Comparison of ENCODE assay signal across 33 cellular contexts in the genomic region with DNA sequence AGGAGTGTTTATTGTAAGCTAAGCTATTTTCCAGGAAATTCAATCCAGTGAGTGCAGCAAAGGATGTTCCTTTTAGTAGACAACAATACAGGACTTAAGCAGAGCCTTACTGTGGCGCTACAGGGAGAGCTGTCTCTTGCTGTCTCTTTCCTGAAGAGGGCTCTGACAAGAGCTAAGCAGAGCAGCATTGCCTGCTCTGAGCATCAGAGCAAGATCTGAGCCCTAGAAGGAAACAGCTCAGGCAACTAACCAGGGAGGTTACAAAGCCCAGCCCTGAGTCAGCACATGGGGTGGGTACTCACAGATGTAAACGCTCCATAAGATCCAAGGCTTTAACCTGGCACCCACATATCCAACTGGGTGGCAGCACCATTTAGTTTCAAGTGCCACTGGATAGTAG. TPM values are rescaled to one million over a fixed set of nuclear protein-coding genes. Genes with fewer than 3 reads are reported as not detected.
"Had no signal": no experiment of that assay in that cellular context is flagged by ENCODE, and none has a peak within 500 bp of the region (broad histone marks: within the 10 kb centered on the region; RNA-seq: fewer than 3 reads in every experiment).

No MANE protein-coding gene starts in this region.

- H3K36me3 ChIP-seq: cardiac muscle cell, colonic mucosa, transverse colon had no signal

- ATAC-seq: gastroesophageal sphincter; left ventricle myocardium superior; mucosa of descending colon; natural killer cell treated with Interleukin-12 subunit alpha and Interleukin-12 subunit beta and Interleukin-15 and Interleukin-18, amount 100 ng/mL, for 72 hours; sciatic nerve; stimulated activated naive CD8-positive, alpha-beta T cell treated with anti-CD3 and anti-CD28 coated beads, Interleukin-15, Interleukin-2, amounts not matched to agents 100 U/mL and 50 U/mL, for 24 hours had no signal

- DNase-seq: activated CD4-positive, alpha-beta T cell treated with anti-CD3 and anti-CD28 coated beads for 4 hours; activated CD4-positive, alpha-beta T cell treated with anti-CD3 and anti-CD28 coated beads, Interleukin-2, amount 50 U/mL, for 4 hours; activated CD8-positive, alpha-beta memory T cell treated with anti-CD3 and anti-CD28 coated beads for 24 hours; activated effector memory CD4-positive, alpha-beta T cell treated with Interleukin-2 at 50 U/mL for 16 hours; activated naive CD4-positive, alpha-beta T cell treated with Interleukin-2 at 50 U/mL for 16 hours; aorta; cerebellar nuclear complex; colonic mucosa; effector CD8-positive, alpha-beta T cell; islet precursor cell; left ventricle myocardium superior; mucosa of descending colon; retina; stimulated activated CD4-positive, alpha-beta T cell treated with anti-CD3 and anti-CD28 coated beads, Interleukin-2, amount 100 ng/mL, for 24 hours; stimulated activated naive CD8-positive, alpha-beta T cell treated with anti-CD3 and anti-CD28 coated beads, Interleukin-15, Interleukin-2, amounts not matched to agents 100 U/mL and 50 U/mL, for 24 hours; testis; transverse colon had no signal

- H3K4me3 ChIP-seq: cardiac muscle cell, colonic mucosa, gastroesophageal sphincter, hepatocyte, mucosa of descending colon, smooth muscle cell, testis, transverse colon had no signal

- H3K9me3 ChIP-seq: colonic mucosa, gastroesophageal sphincter, mucosa of descending colon, testis, transverse colon had no signal

- H3K27ac ChIP-seq: cardiac muscle cell, colonic mucosa, gastroesophageal sphincter, hepatocyte, testis, transverse colon had no signal

- H3K27me3 ChIP-seq: colonic mucosa, gastroesophageal sphincter, hepatocyte, testis, transverse colon had no signal

- H3K4me1 ChIP-seq: colonic mucosa, gastroesophageal sphincter, testis, transverse colon had no signal

RNA-seq across cellular contexts. Expression of gene HOATZ, which starts 34.0 kb away (rescaled TPM):
- total RNA-seq: aorta; cardiac muscle cell; colonic mucosa; dermis microvascular lymphatic vessel endothelial cell; epithelial cell of proximal tubule; fibroblast of lung; fibroblast of villous mesenchyme; gastroesophageal sphincter; hepatocyte; left ventricle myocardium superior; lung microvascular endothelial cell; mesenteric fat pad; mucosa of descending colon; myocyte; natural killer cell treated with Interleukin-12 subunit alpha and Interleukin-12 subunit beta and Interleukin-15 and Interleukin-18, amount 100 ng/mL, for 72 hours; osteocyte; posterior vena cava; sciatic nerve; transverse colon; urinary bladder had no signal

RNA-seq across cellular contexts. Expression of gene BTG4, which starts 36.4 kb away (rescaled TPM):
- total RNA-seq: aorta; cardiac muscle cell; colonic mucosa; dermis microvascular lymphatic vessel endothelial cell; epithelial cell of proximal tubule; fibroblast of villous mesenchyme; gastroesophageal sphincter; hepatocyte; left ventricle myocardium superior; lung microvascular endothelial cell; mesenteric fat pad; mucosa of descending colon; myocyte; natural killer cell treated with Interleukin-12 subunit alpha and Interleukin-12 subunit beta and Interleukin-15 and Interleukin-18, amount 100 ng/mL, for 72 hours; osteocyte; posterior vena cava; sciatic nerve; smooth muscle cell; transverse colon; urinary bladder had no signal
